In genomic region chr1:192805832-192806323, GRCh38 we compare ENCODE assay signal across 8 cellular contexts. TPM values are rescaled to one million over a fixed set of nuclear protein-coding genes. Genes with fewer than 3 reads are reported as not detected.
DNase-seq lines count a peak whose midpoint lies in the region; ATAC-seq, FAIRE-seq and TF ChIP-seq lines count a peak whose summit lies in the region.

No MANE protein-coding gene starts in this region.

- no peak overlapping the region for H3K4me2 ChIP-seq in keratinocyte (ENCODE audit: control insufficient read depth, extremely low read depth, insufficient read depth, low read depth, low read length)

- peaks cover 6% of the 10 kb centered on the region for H3K79me2 ChIP-seq in keratinocyte (ENCODE audit: control insufficient read depth, insufficient read depth, low read length)

- H3K27ac ChIP-seq in keratinocyte (ENCODE audit: control insufficient read depth, insufficient read depth, low read length), result no peak overlapping the region
- no peak overlapping the region for H3K27ac ChIP-seq in tibial nerve

- H3K4me1 ChIP-seq in keratinocyte (ENCODE audit: control insufficient read depth, extremely low read depth, insufficient read depth, low read length), result peaks cover 27% of the 10 kb centered on the region
- peaks cover 0 to 28% (median 2%) of the 10 kb centered on the region in 4 donors for H3K4me1 ChIP-seq in tibial nerve

- no peak overlapping the region for H3K9ac ChIP-seq in keratinocyte (ENCODE audit: control insufficient read depth, extremely low read depth, insufficient read depth, low read length)

- H3K27me3 ChIP-seq in keratinocyte (ENCODE audit: control insufficient read depth, extremely low read depth, insufficient read depth, low read length) (no peaks in the 10 kb centered on the region), tibial nerve (no peaks in the 10 kb centered on the region)

- WGBS in tibial nerve, 2 donors, result 82 to 86% methylated on average over 2 of the region's 2 CpGs

- H3K4me3 ChIP-seq in keratinocyte (ENCODE audit: control insufficient read depth in 2 of 3, extremely low read depth in 1 of 3, insufficient read depth in 2 of 3, low read depth in 1 of 3, low read length in 3 of 3) (no peak overlapping the region), tibial nerve (no peak overlapping the region)

- peak; percentile 35 for DNase-seq in DMS153 (lab: John Stamatoyannopoulos, UW)
- DNase-seq in NCI-H446 (lab: John Stamatoyannopoulos, UW), result peak; percentile 7 to 56
- DNase-seq in amniotic stem cell (lab: John Stamatoyannopoulos, UW), result peak; percentile 76
- DNase-seq in keratinocyte (ENCODE audit: low read depth, low spot score), result peak; percentile 86
- peak in 1 of 2 donors; percentile 22 for DNase-seq in tibial nerve (ENCODE audit: low spot score in 2 of 2)
- no peak for DNase-seq in activated CD4-positive, alpha-beta T cell treated with anti-CD3 and anti-CD28 coated beads, Interleukin-2, amount 50 U/mL, for 4 hours

- H3K9me1 ChIP-seq in keratinocyte (ENCODE audit: control insufficient read depth, extremely low read depth, insufficient read depth, low read length), result peaks cover 2% of the 10 kb centered on the region

- ATAC-seq in GM18867 (IDR thresholded peaks at IDR 0.05; ENCODE audit: unreplicated experiment) (peak; percentile 26), HG03108 (IDR thresholded peaks at IDR 0.05; ENCODE audit: unreplicated experiment) (peak; percentile 22)

- dilution Hi-C loops in keratinocyte (cut with MboI; ENCODE audit: extremely low pct_ligation_motif_present, low sequenced_read_pairs), result loop anchor here (25.0 kb wide), 1 partner anchor 206 kb away; no protein-coding TSS in a partner anchor

- TF ChIP-seq CTCF in keratinocyte (optimal IDR thresholded peaks at IDR 0.05 in 1 of 3, IDR thresholded peaks at IDR 0.05 in 1 of 3, conservative IDR thresholded peaks at IDR 0.05 in 1 of 3; ENCODE audit: extremely low read depth in 1 of 3, insufficient read depth in 2 of 3, low read length in 3 of 3) (peak in 2 of 3 experiments; percentile 53 to 54), tibial nerve (IDR thresholded peaks at IDR 0.05) (peak; percentile 26 to 59 (median 41))

- H4K20me1 ChIP-seq in keratinocyte (ENCODE audit: control insufficient read depth, extremely low read depth, insufficient read depth, low read length), result no peaks in the 10 kb centered on the region

- no peak for TF ChIP-seq POLR2A in tibial nerve (IDR thresholded peaks at IDR 0.05)

- H2AFZ ChIP-seq in keratinocyte (ENCODE audit: control insufficient read depth, low read length), result no peak overlapping the region

- peaks cover 3 to 4% of the 10 kb centered on the region in 2 experiments for H3K36me3 ChIP-seq in keratinocyte (ENCODE audit: control insufficient read depth in 2 of 2, extremely low read depth in 1 of 2, insufficient read depth in 2 of 2, low read length in 2 of 2)
- peaks cover 0 to 2% (median 0%) of the 10 kb centered on the region in 3 donors for H3K36me3 ChIP-seq in tibial nerve

- H3K9me3 ChIP-seq in keratinocyte (ENCODE audit: control insufficient read depth, low read depth, low read length), result no peaks in the 10 kb centered on the region
- no peaks in the 10 kb centered on the region for H3K9me3 ChIP-seq in tibial nerve

- FAIRE-seq in keratinocyte (lab: Jason Lieb, UNC), result peak; percentile 20

- peak; percentile 47 to 88 for TF ChIP-seq EP300 in tibial nerve (IDR thresholded peaks at IDR 0.05)

RNA-seq across cellular contexts. Expression of gene RGS2, which starts 3.0 kb away (rescaled TPM):
- polyA plus RNA-seq in keratinocyte, result 10.9 to 146 TPM (median 128 TPM) in 3 replicates
- polyA plus RNA-seq in keratinocyte (2011; ENCODE audit: low read depth), result 131 TPM
- polyA plus RNA-seq in keratinocyte (2011; cell fraction: cytosol; rRNA removed), result 55.4 and 96.6 TPM in 2 replicates
- 277 and 402 TPM in 2 replicates for polyA plus RNA-seq in keratinocyte (2011; cell fraction: nucleus; rRNA removed)
- 8.7 and 111 TPM in 2 replicates for polyA plus RNA-seq in keratinocyte (2012; ENCODE audit: low replicate concordance)
- 1.4 to 48.5 TPM (median 42.6 TPM) in 3 replicates for polyA minus RNA-seq in keratinocyte
- polyA minus RNA-seq in keratinocyte (2011; cell fraction: cytosol; rRNA and poly(A)+ RNA removed), result 17.1 TPM
- polyA minus RNA-seq in keratinocyte (2011; cell fraction: nucleus; rRNA and poly(A)+ RNA removed), result 84.9 and 147 TPM in 2 replicates
- 10 to 100 TPM; 15.0 to 38.6 (median 31.1) TPM for total RNA-seq in tibial nerve

Comparison
In these comparisons a context has a peak if more than half of its experiments do, and no peak if none do; other contexts are left out.
1. DNase-seq: peak in DMS153 (single experiment), NCI-H446 (2 of 2), amniotic stem cell (single experiment) and keratinocyte (single experiment); none in activated CD4-positive, alpha-beta T cell treated with anti-CD3 and anti-CD28 coated beads, Interleukin-2, amount 50 U/mL, for 4 hours (0 of 2).